ENCODE assay signal across 10 cellular contexts in the genomic region with DNA sequence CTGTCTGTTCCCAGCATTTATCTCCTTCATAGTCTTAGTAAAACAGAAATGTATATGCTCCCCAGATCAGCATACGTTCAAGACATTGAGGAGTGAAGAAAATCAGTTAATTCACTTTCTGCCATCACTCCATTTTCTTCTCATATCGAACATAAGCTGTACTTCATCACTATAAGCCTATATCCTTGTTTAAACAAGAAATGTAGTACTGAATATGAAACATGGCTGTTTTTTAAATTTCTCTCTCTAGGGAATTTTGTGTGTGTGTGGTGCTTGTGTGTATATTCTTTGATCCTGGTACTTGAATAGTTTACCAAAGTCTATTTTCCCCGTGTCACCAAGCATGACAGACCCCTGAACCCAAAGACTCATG.
DNase-seq lines count a peak whose midpoint lies in the region; ATAC-seq and TF ChIP-seq lines count a peak whose summit lies in the region.
"Had no signal": no experiment of that assay in that cellular context is flagged by ENCODE, and none has a peak within 500 bp of the region (broad histone marks: within the 10 kb centered on the region; RNA-seq: fewer than 3 reads in every experiment).

No MANE protein-coding gene starts in this region.

- H3K27me3 ChIP-seq in Panc1 (ENCODE audit: control insufficient read depth, insufficient read depth, low read length) (no peaks in the 10 kb centered on the region), esophagus muscularis mucosa (peaks cover 0 to 18% (median 0%) of the 10 kb centered on the region in 4 donors), smooth muscle cell (ENCODE audit: low read depth) (no peaks in the 10 kb centered on the region)

- peaks cover 8% of the 10 kb centered on the region for H4K20me1 ChIP-seq in smooth muscle cell (ENCODE audit: low read depth)

- H3F3A ChIP-seq in smooth muscle cell (ENCODE audit: low read depth) = peaks cover 12% of the 10 kb centered on the region

- TF ChIP-seq EP300 in esophagus muscularis mucosa (IDR thresholded peaks at IDR 0.05) = no peak

- TF ChIP-seq CTCF in Panc1 (IDR thresholded peaks at IDR 0.05) (no peak), esophagus muscularis mucosa (IDR thresholded peaks at IDR 0.05) (no peak), smooth muscle cell (IDR thresholded peaks at IDR 0.05; ENCODE audit: borderline replicate concordance, insufficient read depth, poor library complexity, severe bottlenecking) (no peak)

- peaks cover 31% of the 10 kb centered on the region for H3K4me1 Mint-ChIP-seq in T-helper 1 cell treated with Interleukin-12 subunit alpha and Interleukin-12 subunit beta and Interleukin-4 antibody, amounts not matched to agents 30 μg/mL and 1 μg/mL, for 36 hours (ENCODE audit: low read depth)

- no peak overlapping the region for H2AFZ ChIP-seq in smooth muscle cell (ENCODE audit: low read depth)

- H3K4me2 ChIP-seq in smooth muscle cell = peak overlapping the region; percentile 92

- no peaks in the 10 kb centered on the region; the same call in none of the 2 replicates for H3K36me3 ChIP-seq in Panc1 (ENCODE audit: control insufficient read depth, insufficient read depth, low read length)
- no peaks in the 10 kb centered on the region for H3K36me3 ChIP-seq in esophagus muscularis mucosa
- no peaks in the 10 kb centered on the region for H3K36me3 ChIP-seq in smooth muscle cell (ENCODE audit: low read depth)

- H3K4me3 ChIP-seq in Panc1 (ENCODE audit: low read depth in 2 of 2, low read length in 2 of 2) (peak overlapping the region; percentile 80 to 85; a peak in 3 of 4 replicates), esophagus muscularis mucosa (no peak overlapping the region), smooth muscle cell (peak overlapping the region; percentile 79)

- no TSS peak for BruUV-seq in Panc1 (replicated peaks; lab: Mats Ljungman, UMichigan)

- peak overlapping the region; percentile 96 for H3K4me3 Mint-ChIP-seq in T-helper 1 cell treated with Interleukin-12 subunit alpha and Interleukin-12 subunit beta and Interleukin-4 antibody, amounts not matched to agents 30 μg/mL and 1 μg/mL, for 36 hours

- H3K9me3 ChIP-seq in Panc1 (ENCODE audit: control insufficient read depth, insufficient read depth, low read depth, low read length) (no peaks in the 10 kb centered on the region), esophagus muscularis mucosa (no peaks in the 10 kb centered on the region), smooth muscle cell (replicated peaks; ENCODE audit: low read depth) (no peaks in the 10 kb centered on the region)

- no peak for DNase-seq in T-helper 1 cell
- no peak for DNase-seq in Panc1 (ENCODE audit: low read depth, low spot score)
- no peak for DNase-seq in esophagus muscularis mucosa (ENCODE audit: extremely low spot score)
- no peak for DNase-seq in smooth muscle cell (lab: John Stamatoyannopoulos, UW; ENCODE audit: unreplicated experiment)
- no peak for DNase-seq in NCI-H345 treated with DMSO at 0.1 percent for 48 hours (lab: John Stamatoyannopoulos, UW; ENCODE audit: unreplicated experiment)
- no peak for DNase-seq in stimulated activated CD4-positive, alpha-beta T cell treated with anti-CD3 and anti-CD28 coated beads, Interleukin-12 subunit alpha, Interleukin-12 subunit beta, amount 100 ng/mL, for 4 hours
- DNase-seq in NCI-H510A treated with DMSO at 0.1 percent for 48 hours (lab: John Stamatoyannopoulos, UW) = no peak
- DNase-seq: erythroblast, HCEC 1CT had no signal

- H3K4me1 ChIP-seq in Panc1 (ENCODE audit: control insufficient read depth, insufficient read depth, low read length) (peaks cover 26% of the 10 kb centered on the region), esophagus muscularis mucosa (peaks cover 15 to 48% (median 35%) of the 10 kb centered on the region in 4 donors), smooth muscle cell (ENCODE audit: low read depth) (peaks cover 8% of the 10 kb centered on the region)

- H3K27ac ChIP-seq in Panc1 (ENCODE audit: low read length) = peak overlapping the region; percentile 97
- H3K27ac ChIP-seq in esophagus muscularis mucosa (replicated peaks in 1 of 4) = peak overlapping the region; percentile 88 to 95 (median 94)
- peak overlapping the region; percentile 91 for H3K27ac ChIP-seq in smooth muscle cell (ENCODE audit: low read depth)

- WGBS in esophagus muscularis mucosa = 59% methylated on average over 3 of the region's 3 CpGs
- 85% methylated on average over 3 of the region's 3 CpGs for WGBS in smooth muscle cell (ENCODE audit: low lambda C conversion rate)

- H3K9me3 Mint-ChIP-seq in T-helper 1 cell treated with Interleukin-12 subunit alpha and Interleukin-12 subunit beta and Interleukin-4 antibody, amounts not matched to agents 30 μg/mL and 1 μg/mL, for 36 hours = no peaks in the 10 kb centered on the region

- intact Hi-C loops in Panc1 (cut with micrococcal nuclease; ENCODE audit: unreplicated experiment) = no loop called here
- intact Hi-C loops in esophagus muscularis mucosa (cut with DNase I) = no loop called here

- no peak for TF ChIP-seq POLR2A in esophagus muscularis mucosa (IDR thresholded peaks at IDR 0.05; ENCODE audit: low read depth)

- ATAC-seq in Panc1 = no peak

- H3K9ac ChIP-seq in smooth muscle cell (ENCODE audit: low read depth) = no peak overlapping the region

- H3K36me3 Mint-ChIP-seq in T-helper 1 cell treated with Interleukin-12 subunit alpha and Interleukin-12 subunit beta and Interleukin-4 antibody, amounts not matched to agents 30 μg/mL and 1 μg/mL, for 36 hours (ENCODE audit: low read depth) = peaks cover 11% of the 10 kb centered on the region

- peaks cover 3% of the 10 kb centered on the region for H3K79me2 ChIP-seq in smooth muscle cell (ENCODE audit: low read depth)

- in situ Hi-C loops in Panc1 (cut with HindIII; ENCODE audit: low pct_unique_long_range_greater_than_20kb, low sequenced_read_pairs) = no loop called here

- CTCF ChIA-PET in Panc1 (lab: Charles Lee) = no interaction called here

- POLR2A ChIA-PET in Panc1 (lab: Charles Lee) = interaction anchor here (0.5 to 0.9 kb wide), 3 partner anchors 21 to 169 kb away, joined by 3 to 9 read pairs (median 4); a partner anchor contains a TSS

- H3K27ac Mint-ChIP-seq in T-helper 1 cell treated with Interleukin-12 subunit alpha and Interleukin-12 subunit beta and Interleukin-4 antibody, amounts not matched to agents 30 μg/mL and 1 μg/mL, for 36 hours = peak overlapping the region; percentile 37

- no peaks in the 10 kb centered on the region for H3K27me3 Mint-ChIP-seq in T-helper 1 cell treated with Interleukin-12 subunit alpha and Interleukin-12 subunit beta and Interleukin-4 antibody, amounts not matched to agents 30 μg/mL and 1 μg/mL, for 36 hours (ENCODE audit: low read depth)

Comparison
In these comparisons a context has a peak if more than half of its experiments do, and no peak if none do; other contexts are left out.
1. H3K4me3 ChIP-seq: peak in Panc1 (2 of 2) and smooth muscle cell (single experiment); none in esophagus muscularis mucosa (0 of 4).
2. Peak in every context shown above with its lines, with median percentiles within 50 percentile points of each other: H3K27ac ChIP-seq.